18 cellular contexts compared by ENCODE assay signal in the genomic region with DNA sequence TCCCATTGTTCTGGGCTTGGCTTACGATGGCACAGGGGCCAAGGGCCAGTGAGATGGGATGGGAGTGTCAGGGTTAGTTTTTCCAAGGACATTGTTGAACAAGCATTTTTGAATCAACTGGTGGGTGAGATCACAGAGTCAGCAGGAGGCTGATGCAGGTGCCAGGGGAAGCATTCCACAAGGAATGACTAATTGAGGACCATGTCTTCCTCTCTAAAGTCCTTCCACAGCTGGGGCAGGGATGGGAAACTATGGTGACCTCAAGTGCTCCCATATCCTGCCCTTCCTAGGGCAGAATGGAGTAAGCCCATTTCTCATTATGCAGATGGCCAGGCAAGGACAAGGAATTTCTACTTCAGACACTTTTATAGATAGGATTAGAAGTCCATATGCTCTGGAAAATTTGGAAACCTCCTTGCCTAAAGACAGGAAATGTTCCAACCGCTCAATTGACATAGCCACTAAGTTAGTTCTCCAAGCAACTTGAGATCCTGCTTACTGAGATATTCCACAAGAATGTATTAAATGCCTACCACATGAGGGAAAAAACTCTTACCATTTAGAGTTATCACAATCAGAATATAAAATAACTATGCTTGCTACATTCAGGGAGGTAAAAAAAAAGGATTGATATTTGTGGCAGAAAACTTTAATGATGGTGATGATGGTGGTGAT. TPM values are rescaled to one million over a fixed set of nuclear protein-coding genes. Genes with fewer than 3 reads are reported as not detected.
A peak's percentile ranks its signal among the peaks of the same experiment; 100 is the strongest.
DNase-seq lines count a peak whose midpoint lies in the region; ATAC-seq, FAIRE-seq and TF ChIP-seq lines count a peak whose summit lies in the region.
"Had no signal": no experiment of that assay in that cellular context is flagged by ENCODE, and none has a peak within 500 bp of the region (broad histone marks: within the 10 kb centered on the region; RNA-seq: fewer than 3 reads in every experiment).

No MANE protein-coding gene starts in this region.

- H3K4me1 Mint-ChIP-seq in astrocyte (ENCODE audit: low read depth, unreplicated experiment) (peaks cover 12% of the 10 kb centered on the region), endodermal cell (no peaks in the 10 kb centered on the region)
- H3K4me1 Mint-ChIP-seq in activated T-helper 17 cell treated with anti-CD3 and anti-CD28 coated beads, Interleukin-2, amount 50 U/mL, for 72 hours: no peaks in the 10 kb centered on the region

- DNase-seq in AG08395 (ENCODE audit: low spot score): peak; percentile 75
- DNase-seq in H54 (ENCODE audit: insufficient read length, low spot score): peak; percentile 73
- DNase-seq in astrocyte (ENCODE audit: low read depth): peak; percentile 46
- peak; percentile 18 for DNase-seq in kidney
- DNase-seq in C1 segment of cervical spinal cord (lab: John Stamatoyannopoulos, UW): no peak
- no peak for DNase-seq in endodermal cell
- DNase-seq: activated CD4-positive, alpha-beta memory T cell treated with anti-CD3 and anti-CD28 coated beads for 36 hours; activated T-cell treated with anti-CD3 and anti-CD28 coated beads, Interleukin-2, amount 50 U/mL, for 4 hours; colonic mucosa; lower lobe of right lung; naive thymus-derived CD8-positive, alpha-beta T cell; NCI-H187; NCI-H526; substantia nigra had no signal

- H3K4me1 ChIP-seq in astrocyte (ENCODE audit: insufficient read depth, low read length) (no peaks in the 10 kb centered on the region), kidney (ENCODE audit: control insufficient read depth in 1 of 2, insufficient read depth in 1 of 2, low read depth in 1 of 2, low read length in 2 of 2) (no peaks in the 10 kb centered on the region), endodermal cell (ENCODE audit: control insufficient read depth, insufficient read depth, low read length) (no peaks in the 10 kb centered on the region)
- H3K4me1 ChIP-seq: adrenal gland, colonic mucosa had no signal

- peaks cover 15% of the 10 kb centered on the region for H3K9me3 Mint-ChIP-seq in astrocyte (ENCODE audit: unreplicated experiment)
- H3K9me3 Mint-ChIP-seq in endodermal cell: peaks cover 38% of the 10 kb centered on the region
- H3K9me3 Mint-ChIP-seq in activated T-helper 17 cell treated with anti-CD3 and anti-CD28 coated beads, Interleukin-2, amount 50 U/mL, for 72 hours: peaks cover 3% of the 10 kb centered on the region

- no peak overlapping the region for H3K4me3 ChIP-seq in astrocyte (ENCODE audit: insufficient read depth, low read depth, low read length)
- no peak overlapping the region for H3K4me3 ChIP-seq in kidney (ENCODE audit: low read length in 2 of 2)
- H3K4me3 ChIP-seq in endodermal cell (ENCODE audit: low read length): no peak overlapping the region
- H3K4me3 ChIP-seq: adrenal gland, colonic mucosa, lower lobe of right lung had no signal

- FAIRE-seq in H54 (lab: Jason Lieb, UNC) (peak; percentile 11), astrocyte (lab: Jason Lieb, UNC) (no peak), kidney (lab: Jason Lieb, UNC) (no peak)

- intact Hi-C loops in kidney (cut with DNase I): no loop called here

- H3K9ac ChIP-seq in astrocyte (ENCODE audit: low read length) (no peak overlapping the region), kidney (ENCODE audit: low read length in 2 of 2) (no peak overlapping the region), endodermal cell (ENCODE audit: extremely low read depth, low read length, poor library complexity, severe bottlenecking) (no peak overlapping the region)

- no peak for TF ChIP-seq CTCF in astrocyte (IDR thresholded peaks at IDR 0.05; ENCODE audit: insufficient read depth, low read depth, low read length)
- no peak for TF ChIP-seq CTCF in kidney (IDR thresholded peaks at IDR 0.05; ENCODE audit: borderline replicate concordance, extremely low read depth, insufficient read depth)
- no peak for TF ChIP-seq CTCF in endodermal cell (conservative IDR thresholded peaks at IDR 0.05)

- no peaks in the 10 kb centered on the region for H3K79me2 ChIP-seq in astrocyte (ENCODE audit: insufficient read depth, low read length)

- H4K20me1 ChIP-seq in astrocyte (ENCODE audit: insufficient read depth, low read length): no peaks in the 10 kb centered on the region

- H3K36me3 Mint-ChIP-seq in astrocyte (ENCODE audit: low read depth, unreplicated experiment): no peaks in the 10 kb centered on the region
- H3K36me3 Mint-ChIP-seq in endodermal cell (ENCODE audit: low read depth): peaks cover 7% of the 10 kb centered on the region
- no peaks in the 10 kb centered on the region for H3K36me3 Mint-ChIP-seq in activated T-helper 17 cell treated with anti-CD3 and anti-CD28 coated beads, Interleukin-2, amount 50 U/mL, for 72 hours (ENCODE audit: low read depth)

- no peak overlapping the region for H3K4me2 ChIP-seq in astrocyte (ENCODE audit: low read length)

- H3K4me3 Mint-ChIP-seq in astrocyte (ENCODE audit: unreplicated experiment) (no peak overlapping the region), endodermal cell (no peak overlapping the region)
- no peak overlapping the region for H3K4me3 Mint-ChIP-seq in activated T-helper 17 cell treated with anti-CD3 and anti-CD28 coated beads, Interleukin-2, amount 50 U/mL, for 72 hours
- H3K4me3 Mint-ChIP-seq: activated CD4-positive, alpha-beta memory T cell treated with anti-CD3 and anti-CD28 coated beads for 36 hours; activated T-cell treated with anti-CD3 and anti-CD28 coated beads, Interleukin-2, amount 50 U/mL, for 4 hours; naive thymus-derived CD8-positive, alpha-beta T cell had no signal

- H3K36me3 ChIP-seq in astrocyte (ENCODE audit: insufficient read depth, low read length) (no peaks in the 10 kb centered on the region), kidney (ENCODE audit: control insufficient read depth in 1 of 2, insufficient read depth in 2 of 2, low read length in 2 of 2) (no peaks in the 10 kb centered on the region), endodermal cell (ENCODE audit: control insufficient read depth, insufficient read depth, low read length) (no peaks in the 10 kb centered on the region)
- H3K36me3 ChIP-seq: colonic mucosa had no signal

- no peak for ATAC-seq in GM18868 (IDR thresholded peaks at IDR 0.05; ENCODE audit: unreplicated experiment)
- ATAC-seq in activated T-helper 17 cell treated with anti-CD3 and anti-CD28 coated beads, Interleukin-2, amount 50 U/mL, for 72 hours (replicated peaks): no peak
- ATAC-seq: activated T-cell treated with anti-CD3 and anti-CD28 coated beads, Interleukin-2, amount 50 U/mL, for 4 hours; lower lobe of right lung; naive thymus-derived CD8-positive, alpha-beta T cell had no signal

- H3K27me3 ChIP-seq in astrocyte (ENCODE audit: insufficient read depth, low read length): no peaks in the 10 kb centered on the region
- no peaks in the 10 kb centered on the region for H3K27me3 ChIP-seq in endodermal cell (ENCODE audit: control insufficient read depth, insufficient read depth, low read length, poor library complexity, severe bottlenecking)
- H3K27me3 ChIP-seq: adrenal gland, colonic mucosa had no signal

- 94 to 100% methylated on average over 1 to 2 of the region's 2 CpGs for WGBS in endodermal cell (ENCODE audit: insufficient coverage in 1 of 2, insufficient read length in 1 of 2), 2 experiments

- H3K27me3 Mint-ChIP-seq in astrocyte (ENCODE audit: low read depth, unreplicated experiment) (peaks cover 12% of the 10 kb centered on the region), endodermal cell (ENCODE audit: insufficient read depth) (peaks cover 23% of the 10 kb centered on the region)
- peaks cover 6% of the 10 kb centered on the region for H3K27me3 Mint-ChIP-seq in activated T-helper 17 cell treated with anti-CD3 and anti-CD28 coated beads, Interleukin-2, amount 50 U/mL, for 72 hours

- TF ChIP-seq POLR2A in H54 (IDR thresholded peaks at IDR 0.05; ENCODE audit: low read depth, low read length): no peak

- H3K27ac ChIP-seq in astrocyte (ENCODE audit: low read depth, low read length) (no peak overlapping the region), kidney (ENCODE audit: low read depth in 2 of 2, low read length in 2 of 2) (no peak overlapping the region), endodermal cell (ENCODE audit: low read depth, low read length) (no peak overlapping the region)
- H3K27ac ChIP-seq: adrenal gland, colonic mucosa, lower lobe of right lung, VCaP had no signal

- H2AFZ ChIP-seq in astrocyte (ENCODE audit: low read depth, low read length): no peak overlapping the region

- H3K27ac Mint-ChIP-seq in astrocyte (ENCODE audit: unreplicated experiment): no peak overlapping the region
- H3K27ac Mint-ChIP-seq in endodermal cell: no peak overlapping the region
- no peak overlapping the region for H3K27ac Mint-ChIP-seq in activated T-helper 17 cell treated with anti-CD3 and anti-CD28 coated beads, Interleukin-2, amount 50 U/mL, for 72 hours
- H3K27ac Mint-ChIP-seq: activated CD4-positive, alpha-beta memory T cell treated with anti-CD3 and anti-CD28 coated beads for 36 hours had no signal

- H3K9me3 ChIP-seq in astrocyte (ENCODE audit: insufficient read depth, low read depth, low read length) (no peaks in the 10 kb centered on the region), kidney (ENCODE audit: control insufficient read depth in 1 of 2, low read length in 2 of 2) (no peaks in the 10 kb centered on the region), endodermal cell (ENCODE audit: control insufficient read depth, low read length) (peaks cover 5% of the 10 kb centered on the region)
- H3K9me3 ChIP-seq: colonic mucosa, lower lobe of right lung had no signal

RNA-seq across cellular contexts. Expression of gene ENGASE, which starts 21.2 kb away (rescaled TPM):
- total RNA-seq in astrocyte: 11.5 and 11.6 TPM in 2 replicates
- total RNA-seq in kidney: 49.3 TPM
- polyA plus RNA-seq in kidney (ENCODE audit: insufficient read depth, low read depth, low replicate concordance): 14.3 TPM
- total RNA-seq in endodermal cell: 10 to 100 TPM; 40.8 to 42.0 TPM
- 33.7 TPM for polyA plus RNA-seq in endodermal cell (2013, experiment 1 of 2)
- 27.0 TPM for polyA plus RNA-seq in endodermal cell (2013, experiment 2 of 2)
- total RNA-seq in activated T-helper 17 cell treated with anti-CD3 and anti-CD28 coated beads, Interleukin-2, amount 50 U/mL, for 72 hours: 10 to 100 TPM; 26.9 to 30.2 TPM

RNA-seq across cellular contexts. Expression of gene C1QTNF1, which starts 29.4 kb away (rescaled TPM):
- total RNA-seq in astrocyte: 1.8 and 2.2 TPM in 2 replicates
- total RNA-seq in kidney: 65.2 TPM
- polyA plus RNA-seq in kidney (ENCODE audit: insufficient read depth, low read depth, low replicate concordance): 18.0 TPM
- 10 to 100 TPM; 16.0 to 16.5 TPM for total RNA-seq in endodermal cell
- polyA plus RNA-seq in endodermal cell (2013, experiment 1 of 2): 1.5 TPM
- polyA plus RNA-seq in endodermal cell (2013, experiment 2 of 2): 1.7 TPM
- not detected for total RNA-seq in activated T-helper 17 cell treated with anti-CD3 and anti-CD28 coated beads, Interleukin-2, amount 50 U/mL, for 72 hours
- total RNA-seq: naive thymus-derived CD8-positive, alpha-beta T cell had no signal
- polyA plus RNA-seq: naive thymus-derived CD8-positive, alpha-beta T cell had no signal

RNA-seq across cellular contexts. Expression of gene CANT1, which starts 43.8 kb away (rescaled TPM):
- total RNA-seq in astrocyte (71.3 and 72.1 TPM in 2 replicates), kidney (56.6 TPM), endodermal cell (10 to 100 TPM; 57.5 to 61.8 TPM)
- 23.0 TPM for polyA plus RNA-seq in kidney (ENCODE audit: insufficient read depth, low read depth, low replicate concordance)
- polyA plus RNA-seq in endodermal cell (2013, experiment 1 of 2): 50.7 TPM
- polyA plus RNA-seq in endodermal cell (2013, experiment 2 of 2): 48.7 TPM
- 10 to 100 TPM; 67.8 to 73.8 TPM for total RNA-seq in activated T-helper 17 cell treated with anti-CD3 and anti-CD28 coated beads, Interleukin-2, amount 50 U/mL, for 72 hours

Comparison
In these comparisons a context has a peak if more than half of its experiments do, and no peak if none do; other contexts are left out.
1. DNase-seq: peak in AG08395 (single experiment), H54 (single experiment), astrocyte (single experiment) and kidney (single experiment); none in C1 segment of cervical spinal cord (0 of 14) and endodermal cell (single experiment).